ENCODE assay signal across 9 cellular contexts in genomic region chr7:100539436-100540006, GRCh38. TPM values are rescaled to one million over a fixed set of nuclear protein-coding genes. Genes with fewer than 3 reads are reported as not detected.
DNase-seq lines count a peak whose midpoint lies in the region; FAIRE-seq and TF ChIP-seq lines count a peak whose summit lies in the region.
"Had no signal": no experiment of that assay in that cellular context is flagged by ENCODE, and none has a peak within 500 bp of the region (broad histone marks: within the 10 kb centered on the region; RNA-seq: fewer than 3 reads in every experiment).

No MANE protein-coding gene starts in this region.

- peak overlapping the region; percentile 89 for H3K27ac Mint-ChIP-seq in endodermal cell

- 0 to 2% methylated on average over 17 to 44 of the region's 44 CpGs for WGBS in endodermal cell (ENCODE audit: insufficient coverage in 1 of 2, insufficient read length in 1 of 2), 2 experiments

- no peak overlapping the region for H2AFZ ChIP-seq in OCI-LY1 (ENCODE audit: low read length)

- H3K4me3 Mint-ChIP-seq in endodermal cell, result peak overlapping the region; percentile 88

- no peak overlapping the region for H3K27ac ChIP-seq in OCI-LY1 (ENCODE audit: low read depth, low read length, poor library complexity, severe bottlenecking)
- no peak overlapping the region for H3K27ac ChIP-seq in endodermal cell (ENCODE audit: low read depth, low read length)
- H3K27ac ChIP-seq in neutrophil, result peak overlapping the region; percentile 51

- no peaks in the 10 kb centered on the region for H3K36me3 Mint-ChIP-seq in endodermal cell (ENCODE audit: low read depth)

- TF ChIP-seq CTCF in OCI-LY1 (IDR thresholded peaks at IDR 0.05; ENCODE audit: low read length) (no peak), endodermal cell (conservative IDR thresholded peaks at IDR 0.05) (no peak), neutrophil (IDR thresholded peaks at IDR 0.05) (no peak)

- H3F3A ChIP-seq in OCI-LY1 (ENCODE audit: insufficient read depth, low read length), result no peaks in the 10 kb centered on the region

- DNase-seq in COR-L47 (lab: John Stamatoyannopoulos, UW) (peak; percentile 24), endodermal cell (peak; percentile 73), H54 (ENCODE audit: insufficient read length, low spot score) (no peak), HCEC 1CT (no peak), pons (ENCODE audit: low spot score) (no peak)
- DNase-seq in activated effector memory CD4-positive, alpha-beta T cell treated with Interleukin-2 at 50 U/mL for 16 hours, result no peak

- H3K27me3 ChIP-seq in OCI-LY1 (ENCODE audit: insufficient read depth, low read length) (peaks cover 5% of the 10 kb centered on the region; the same call in 1 of the 2 replicates), endodermal cell (ENCODE audit: control insufficient read depth, insufficient read depth, low read length, poor library complexity, severe bottlenecking) (no peaks in the 10 kb centered on the region), neutrophil (peaks cover 8% of the 10 kb centered on the region)

- FAIRE-seq in H54 (lab: Jason Lieb, UNC), result no peak

- H3K9me3 Mint-ChIP-seq in endodermal cell, result no peaks in the 10 kb centered on the region

- peak overlapping the region; percentile 60 for H3K9ac ChIP-seq in OCI-LY1 (ENCODE audit: low read length)
- H3K9ac ChIP-seq in endodermal cell (ENCODE audit: extremely low read depth, low read length, poor library complexity, severe bottlenecking), result peak overlapping the region; percentile 68

- peak overlapping the region; percentile 73 for H3K4me3 ChIP-seq in OCI-LY1 (ENCODE audit: low read depth, low read length, poor library complexity, severe bottlenecking)
- H3K4me3 ChIP-seq in endodermal cell (ENCODE audit: low read length), result peak overlapping the region; percentile 98
- H3K4me3 ChIP-seq in neutrophil (ENCODE audit: low read depth in 1 of 2, low read length in 1 of 2), result peak overlapping the region; percentile 76 to 94

- H3K79me2 ChIP-seq in OCI-LY1 (ENCODE audit: insufficient read depth, low read length), result no peaks in the 10 kb centered on the region

- no peaks in the 10 kb centered on the region for H3K9me2 ChIP-seq in OCI-LY1 (ENCODE audit: low read depth, low read length)

- peaks cover 1% of the 10 kb centered on the region for H3K27me3 Mint-ChIP-seq in endodermal cell (ENCODE audit: insufficient read depth)

- peak overlapping the region; percentile 77 for H3K4me2 ChIP-seq in OCI-LY1 (ENCODE audit: low read length)

- H3K9me3 ChIP-seq in OCI-LY1 (ENCODE audit: low read length), result no peaks in the 10 kb centered on the region
- H3K9me3 ChIP-seq in endodermal cell (ENCODE audit: control insufficient read depth, low read length), result no peaks in the 10 kb centered on the region
- no peaks in the 10 kb centered on the region for H3K9me3 ChIP-seq in neutrophil

- H4K20me1 ChIP-seq in OCI-LY1 (ENCODE audit: insufficient read depth, low read length), result no peaks in the 10 kb centered on the region; the same call in 1 of the 2 replicates

- peaks cover 36% of the 10 kb centered on the region for H3K4me1 Mint-ChIP-seq in endodermal cell

- H3K4me1 ChIP-seq in OCI-LY1 (ENCODE audit: insufficient read depth, low read length, severe bottlenecking), result peaks cover 15% of the 10 kb centered on the region
- peaks cover 11% of the 10 kb centered on the region for H3K4me1 ChIP-seq in endodermal cell (ENCODE audit: control insufficient read depth, insufficient read depth, low read length)
- peaks cover 13 to 20% of the 10 kb centered on the region in 2 experiments for H3K4me1 ChIP-seq in neutrophil (ENCODE audit: control insufficient read depth in 1 of 2, insufficient read depth in 1 of 2, low read depth in 1 of 2, low read length in 1 of 2)

- no peak for TF ChIP-seq POLR2A in H54 (IDR thresholded peaks at IDR 0.05; ENCODE audit: low read depth, low read length)

- no peaks in the 10 kb centered on the region for H3K36me3 ChIP-seq in OCI-LY1 (ENCODE audit: insufficient read depth, low read length)
- no peaks in the 10 kb centered on the region for H3K36me3 ChIP-seq in endodermal cell (ENCODE audit: control insufficient read depth, insufficient read depth, low read length)
- no peaks in the 10 kb centered on the region for H3K36me3 ChIP-seq in neutrophil

RNA-seq across cellular contexts. Expression of gene AGFG2, which starts 0.5 kb away (rescaled TPM):
- total RNA-seq in endodermal cell, result 10 to 100 TPM in 1 of 2 donors, 1 to 10 TPM in 1; 8.5 to 28.9 TPM
- polyA plus RNA-seq in endodermal cell (2013, experiment 1 of 2), result 6.1 TPM
- 11.2 TPM for polyA plus RNA-seq in endodermal cell (2013, experiment 2 of 2)

RNA-seq across cellular contexts. Expression of gene SAP25, which starts 34.2 kb away (rescaled TPM):
- 1 to 10 TPM; 5.8 to 6.3 TPM for total RNA-seq in endodermal cell
- 5.6 TPM for polyA plus RNA-seq in endodermal cell (2013, experiment 1 of 2)
- polyA plus RNA-seq in endodermal cell (2013, experiment 2 of 2), result 4.6 TPM
- total RNA-seq: M059J had no signal

RNA-seq across cellular contexts. Expression of gene LRCH4, which starts 46.4 kb away (rescaled TPM):
- 10 to 100 TPM; 49.4 to 56.0 TPM for total RNA-seq in endodermal cell
- 50.6 TPM for polyA plus RNA-seq in endodermal cell (2013, experiment 1 of 2)
- 40.0 TPM for polyA plus RNA-seq in endodermal cell (2013, experiment 2 of 2)

RNA-seq across cellular contexts. Expression of gene FBXO24, which starts 46.6 kb away (rescaled TPM):
- total RNA-seq in endodermal cell, result 1 to 10 TPM; 1.3 to 3.0 TPM
- 2.4 TPM for polyA plus RNA-seq in endodermal cell (2013, experiment 1 of 2)
- polyA plus RNA-seq in endodermal cell (2013, experiment 2 of 2), result 1.4 TPM

RNA-seq across cellular contexts. Expression of gene NYAP1, which starts 55.8 kb away (rescaled TPM):
- total RNA-seq in endodermal cell, result 1 to 10 TPM; 7.9 to 9.3 TPM
- 10.5 TPM for polyA plus RNA-seq in endodermal cell (2013, experiment 1 of 2)
- 11.1 TPM for polyA plus RNA-seq in endodermal cell (2013, experiment 2 of 2)

Comparison
In these comparisons a context has a peak if more than half of its experiments do, and no peak if none do; other contexts are left out.
1. DNase-seq: peak in COR-L47 (single experiment) and endodermal cell (single experiment); none in H54 (single experiment), HCEC 1CT (single experiment), pons (single experiment) and activated effector memory CD4-positive, alpha-beta T cell treated with Interleukin-2 at 50 U/mL for 16 hours (single experiment).
2. Peak in every context shown above with its lines, with median percentiles within 50 percentile points of each other: H3K4me3 ChIP-seq.